ENCODE assay signal across 1 cellular context in genomic region chr3:123799544-123800351, GRCh38.
TF ChIP-seq lines count a peak whose summit lies in the region.

No MANE protein-coding gene starts in this region.

TF ChIP-seq in H1, 55 proteins besides CTCF, POLR2A, EP300 and RAD21:
- TF ChIP-seq, protein P1, sequence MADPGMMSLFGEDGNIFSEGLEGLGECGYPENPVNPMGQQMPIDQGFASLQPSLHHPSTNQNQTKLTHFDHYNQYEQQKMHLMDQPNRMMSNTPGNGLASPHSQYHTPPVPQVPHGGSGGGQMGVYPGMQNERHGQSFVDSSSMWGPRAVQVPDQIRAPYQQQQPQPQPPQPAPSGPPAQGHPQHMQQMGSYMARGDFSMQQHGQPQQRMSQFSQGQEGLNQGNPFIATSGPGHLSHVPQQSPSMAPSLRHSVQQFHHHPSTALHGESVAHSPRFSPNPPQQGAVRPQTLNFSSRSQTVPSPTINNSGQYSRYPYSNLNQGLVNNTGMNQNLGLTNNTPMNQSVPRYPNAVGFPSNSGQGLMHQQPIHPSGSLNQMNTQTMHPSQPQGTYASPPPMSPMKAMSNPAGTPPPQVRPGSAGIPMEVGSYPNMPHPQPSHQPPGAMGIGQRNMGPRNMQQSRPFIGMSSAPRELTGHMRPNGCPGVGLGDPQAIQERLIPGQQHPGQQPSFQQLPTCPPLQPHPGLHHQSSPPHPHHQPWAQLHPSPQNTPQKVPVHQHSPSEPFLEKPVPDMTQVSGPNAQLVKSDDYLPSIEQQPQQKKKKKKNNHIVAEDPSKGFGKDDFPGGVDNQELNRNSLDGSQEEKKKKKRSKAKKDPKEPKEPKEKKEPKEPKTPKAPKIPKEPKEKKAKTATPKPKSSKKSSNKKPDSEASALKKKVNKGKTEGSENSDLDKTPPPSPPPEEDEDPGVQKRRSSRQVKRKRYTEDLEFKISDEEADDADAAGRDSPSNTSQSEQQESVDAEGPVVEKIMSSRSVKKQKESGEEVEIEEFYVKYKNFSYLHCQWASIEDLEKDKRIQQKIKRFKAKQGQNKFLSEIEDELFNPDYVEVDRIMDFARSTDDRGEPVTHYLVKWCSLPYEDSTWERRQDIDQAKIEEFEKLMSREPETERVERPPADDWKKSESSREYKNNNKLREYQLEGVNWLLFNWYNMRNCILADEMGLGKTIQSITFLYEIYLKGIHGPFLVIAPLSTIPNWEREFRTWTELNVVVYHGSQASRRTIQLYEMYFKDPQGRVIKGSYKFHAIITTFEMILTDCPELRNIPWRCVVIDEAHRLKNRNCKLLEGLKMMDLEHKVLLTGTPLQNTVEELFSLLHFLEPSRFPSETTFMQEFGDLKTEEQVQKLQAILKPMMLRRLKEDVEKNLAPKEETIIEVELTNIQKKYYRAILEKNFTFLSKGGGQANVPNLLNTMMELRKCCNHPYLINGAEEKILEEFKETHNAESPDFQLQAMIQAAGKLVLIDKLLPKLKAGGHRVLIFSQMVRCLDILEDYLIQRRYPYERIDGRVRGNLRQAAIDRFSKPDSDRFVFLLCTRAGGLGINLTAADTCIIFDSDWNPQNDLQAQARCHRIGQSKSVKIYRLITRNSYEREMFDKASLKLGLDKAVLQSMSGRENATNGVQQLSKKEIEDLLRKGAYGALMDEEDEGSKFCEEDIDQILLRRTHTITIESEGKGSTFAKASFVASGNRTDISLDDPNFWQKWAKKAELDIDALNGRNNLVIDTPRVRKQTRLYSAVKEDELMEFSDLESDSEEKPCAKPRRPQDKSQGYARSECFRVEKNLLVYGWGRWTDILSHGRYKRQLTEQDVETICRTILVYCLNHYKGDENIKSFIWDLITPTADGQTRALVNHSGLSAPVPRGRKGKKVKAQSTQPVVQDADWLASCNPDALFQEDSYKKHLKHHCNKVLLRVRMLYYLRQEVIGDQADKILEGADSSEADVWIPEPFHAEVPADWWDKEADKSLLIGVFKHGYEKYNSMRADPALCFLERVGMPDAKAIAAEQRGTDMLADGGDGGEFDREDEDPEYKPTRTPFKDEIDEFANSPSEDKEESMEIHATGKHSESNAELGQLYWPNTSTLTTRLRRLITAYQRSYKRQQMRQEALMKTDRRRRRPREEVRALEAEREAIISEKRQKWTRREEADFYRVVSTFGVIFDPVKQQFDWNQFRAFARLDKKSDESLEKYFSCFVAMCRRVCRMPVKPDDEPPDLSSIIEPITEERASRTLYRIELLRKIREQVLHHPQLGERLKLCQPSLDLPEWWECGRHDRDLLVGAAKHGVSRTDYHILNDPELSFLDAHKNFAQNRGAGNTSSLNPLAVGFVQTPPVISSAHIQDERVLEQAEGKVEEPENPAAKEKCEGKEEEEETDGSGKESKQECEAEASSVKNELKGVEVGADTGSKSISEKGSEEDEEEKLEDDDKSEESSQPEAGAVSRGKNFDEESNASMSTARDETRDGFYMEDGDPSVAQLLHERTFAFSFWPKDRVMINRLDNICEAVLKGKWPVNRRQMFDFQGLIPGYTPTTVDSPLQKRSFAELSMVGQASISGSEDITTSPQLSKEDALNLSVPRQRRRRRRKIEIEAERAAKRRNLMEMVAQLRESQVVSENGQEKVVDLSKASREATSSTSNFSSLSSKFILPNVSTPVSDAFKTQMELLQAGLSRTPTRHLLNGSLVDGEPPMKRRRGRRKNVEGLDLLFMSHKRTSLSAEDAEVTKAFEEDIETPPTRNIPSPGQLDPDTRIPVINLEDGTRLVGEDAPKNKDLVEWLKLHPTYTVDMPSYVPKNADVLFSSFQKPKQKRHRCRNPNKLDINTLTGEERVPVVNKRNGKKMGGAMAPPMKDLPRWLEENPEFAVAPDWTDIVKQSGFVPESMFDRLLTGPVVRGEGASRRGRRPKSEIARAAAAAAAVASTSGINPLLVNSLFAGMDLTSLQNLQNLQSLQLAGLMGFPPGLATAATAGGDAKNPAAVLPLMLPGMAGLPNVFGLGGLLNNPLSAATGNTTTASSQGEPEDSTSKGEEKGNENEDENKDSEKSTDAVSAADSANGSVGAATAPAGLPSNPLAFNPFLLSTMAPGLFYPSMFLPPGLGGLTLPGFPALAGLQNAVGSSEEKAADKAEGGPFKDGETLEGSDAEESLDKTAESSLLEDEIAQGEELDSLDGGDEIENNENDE (IDR thresholded peaks at IDR 0.05; ENCODE audit: insufficient replicate concordance, low read length): no peak
- TF ChIP-seq ZNF274 (IDR thresholded peaks at IDR 0.05; ENCODE audit: borderline replicate concordance, extremely low read depth, low read length) (no peak), TAF7 (optimal IDR thresholded peaks at IDR 0.05; ENCODE audit: borderline replicate concordance, low read depth, low read length) (no peak), SAP30 (IDR thresholded peaks at IDR 0.05; ENCODE audit: insufficient read depth, insufficient replicate concordance, low read length) (no peak), MAX (IDR thresholded peaks at IDR 0.05) (no peak), TCF12 (IDR thresholded peaks at IDR 0.05; ENCODE audit: low read depth, low read length) (no peak), NRF1 (IDR thresholded peaks at IDR 0.05; ENCODE audit: low read depth, low read length) (no peak), RXRA (IDR thresholded peaks at IDR 0.05; ENCODE audit: insufficient read depth, low read depth, low read length) (no peak), CHD1 (IDR thresholded peaks at IDR 0.05; ENCODE audit: low read depth, low read length) (no peak), BRCA1 (IDR thresholded peaks at IDR 0.05; ENCODE audit: low read depth, low read length) (no peak), TEAD4 (IDR thresholded peaks at IDR 0.05; ENCODE audit: low read depth, low read length) (no peak), YY1 (IDR thresholded peaks at IDR 0.05; ENCODE audit: low read depth, low read length) (no peak), RFX5 (IDR thresholded peaks at IDR 0.05; ENCODE audit: borderline replicate concordance, low read depth, low read length) (no peak)
